1 cellular context compared by ENCODE assay signal in the genomic region with DNA sequence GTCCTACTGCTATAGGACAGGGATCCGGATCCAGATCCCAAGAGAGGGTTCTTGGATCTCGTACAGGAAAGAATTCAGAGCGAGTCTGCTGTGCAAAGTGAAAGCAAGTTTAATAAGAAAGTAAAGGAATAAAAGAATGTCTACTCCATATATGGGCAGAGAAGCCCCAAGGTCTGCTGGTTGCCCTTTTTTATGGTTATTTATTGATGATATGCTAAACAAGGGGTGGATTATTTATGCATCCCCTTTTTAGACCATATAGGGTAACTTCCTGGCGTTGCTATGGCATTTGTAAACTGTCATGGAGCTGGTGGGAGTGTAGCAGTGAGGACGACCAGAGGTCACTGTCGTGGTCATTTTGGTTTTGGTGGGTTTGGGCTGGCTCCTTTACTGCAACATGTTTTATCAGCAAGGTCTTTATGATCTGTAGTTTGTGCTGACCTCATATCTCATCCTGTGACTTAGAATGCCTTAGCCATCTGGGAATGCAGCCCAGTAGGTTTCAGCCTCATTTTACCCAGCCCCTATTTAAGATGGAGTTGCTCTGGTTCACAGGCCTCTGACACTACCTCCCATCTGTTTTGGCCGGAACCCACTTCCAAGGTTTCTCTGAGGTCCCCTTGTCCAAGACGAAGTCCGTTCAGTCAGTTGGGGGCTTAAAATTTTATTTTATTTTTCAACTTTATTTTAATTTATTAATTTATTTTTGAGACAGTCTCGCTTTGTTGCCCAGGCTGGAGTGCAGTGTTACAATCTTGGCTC.
TF ChIP-seq lines count a peak whose summit lies in the region.

No MANE protein-coding gene starts in this region.

TF ChIP-seq in GM12878, 131 proteins besides CTCF, POLR2A, EP300 and RAD21 (continued from another document):
- TF ChIP-seq, protein P1, sequence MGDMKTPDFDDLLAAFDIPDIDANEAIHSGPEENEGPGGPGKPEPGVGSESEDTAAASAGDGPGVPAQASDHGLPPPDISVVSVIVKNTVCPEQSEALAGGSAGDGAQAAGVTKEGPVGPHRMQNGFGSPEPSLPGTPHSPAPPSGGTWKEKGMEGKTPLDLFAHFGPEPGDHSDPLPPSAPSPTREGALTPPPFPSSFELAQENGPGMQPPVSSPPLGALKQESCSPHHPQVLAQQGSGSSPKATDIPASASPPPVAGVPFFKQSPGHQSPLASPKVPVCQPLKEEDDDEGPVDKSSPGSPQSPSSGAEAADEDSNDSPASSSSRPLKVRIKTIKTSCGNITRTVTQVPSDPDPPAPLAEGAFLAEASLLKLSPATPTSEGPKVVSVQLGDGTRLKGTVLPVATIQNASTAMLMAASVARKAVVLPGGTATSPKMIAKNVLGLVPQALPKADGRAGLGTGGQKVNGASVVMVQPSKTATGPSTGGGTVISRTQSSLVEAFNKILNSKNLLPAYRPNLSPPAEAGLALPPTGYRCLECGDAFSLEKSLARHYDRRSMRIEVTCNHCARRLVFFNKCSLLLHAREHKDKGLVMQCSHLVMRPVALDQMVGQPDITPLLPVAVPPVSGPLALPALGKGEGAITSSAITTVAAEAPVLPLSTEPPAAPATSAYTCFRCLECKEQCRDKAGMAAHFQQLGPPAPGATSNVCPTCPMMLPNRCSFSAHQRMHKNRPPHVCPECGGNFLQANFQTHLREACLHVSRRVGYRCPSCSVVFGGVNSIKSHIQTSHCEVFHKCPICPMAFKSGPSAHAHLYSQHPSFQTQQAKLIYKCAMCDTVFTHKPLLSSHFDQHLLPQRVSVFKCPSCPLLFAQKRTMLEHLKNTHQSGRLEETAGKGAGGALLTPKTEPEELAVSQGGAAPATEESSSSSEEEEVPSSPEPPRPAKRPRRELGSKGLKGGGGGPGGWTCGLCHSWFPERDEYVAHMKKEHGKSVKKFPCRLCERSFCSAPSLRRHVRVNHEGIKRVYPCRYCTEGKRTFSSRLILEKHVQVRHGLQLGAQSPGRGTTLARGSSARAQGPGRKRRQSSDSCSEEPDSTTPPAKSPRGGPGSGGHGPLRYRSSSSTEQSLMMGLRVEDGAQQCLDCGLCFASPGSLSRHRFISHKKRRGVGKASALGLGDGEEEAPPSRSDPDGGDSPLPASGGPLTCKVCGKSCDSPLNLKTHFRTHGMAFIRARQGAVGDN (IDR thresholded peaks at IDR 0.05) = peak; percentile 41; the same call in 1 of the 2 replicates
- 0 out of 2 replicates have a peak, but pooled peaks have one; percentile 17 for TF ChIP-seq NR2F1 (conservative IDR thresholded peaks at IDR 0.05)
